ENCODE assay signal across 8 cellular contexts in the genomic region with DNA sequence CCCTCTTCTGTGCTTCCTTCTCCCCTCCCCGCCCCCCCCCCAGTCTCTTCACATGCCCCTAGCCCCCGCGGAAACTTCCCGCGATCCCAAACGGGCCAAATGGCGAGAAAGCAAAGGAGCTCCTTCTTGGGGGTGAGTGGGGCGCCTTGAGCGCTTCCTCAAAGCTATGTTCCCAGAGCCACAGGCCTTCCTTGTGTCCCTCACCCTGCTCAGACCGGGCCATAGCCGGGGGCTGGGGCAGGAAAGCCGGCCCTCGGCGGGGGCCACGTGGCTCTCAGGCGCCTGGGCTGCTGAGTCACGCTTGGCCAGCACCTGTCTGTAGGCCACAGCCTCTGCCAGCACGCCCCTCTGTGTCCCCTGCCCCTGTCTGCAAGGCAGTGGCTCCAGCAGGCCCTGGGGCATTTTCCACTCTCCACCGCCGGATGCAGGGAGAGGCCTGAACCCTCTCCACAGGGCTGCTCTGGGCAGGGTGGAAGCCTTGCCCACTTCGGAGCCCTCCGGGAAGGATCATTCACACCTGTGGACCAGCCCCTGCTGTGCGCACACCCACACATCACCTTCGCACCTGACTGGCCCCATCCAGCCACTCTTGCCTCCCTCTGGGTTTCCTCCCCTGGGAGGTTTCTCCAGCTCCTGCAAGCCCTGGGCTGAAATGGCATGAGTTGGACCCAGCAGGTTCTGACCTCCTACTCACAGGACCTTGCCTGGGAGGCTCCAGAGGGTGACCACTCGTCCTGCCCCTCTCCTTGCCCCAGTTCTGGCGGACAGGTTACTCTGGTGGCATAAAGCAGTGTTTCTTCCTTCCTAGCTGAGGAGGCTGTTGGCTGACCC. TPM values are rescaled to one million over a fixed set of nuclear protein-coding genes. Genes with fewer than 3 reads are reported as not detected.
DNase-seq lines count a peak whose midpoint lies in the region; ATAC-seq and TF ChIP-seq lines count a peak whose summit lies in the region.

No MANE protein-coding gene starts in this region.

- H3K9ac ChIP-seq in duodenal mucosa (ENCODE audit: low read depth in 1 of 2, low read length in 2 of 2) = peak overlapping the region; percentile 93 to 98

- TF ChIP-seq CTCF in lung (IDR thresholded peaks at IDR 0.05; ENCODE audit: control extremely low read depth, extremely low read depth) = no peak

- H3K9me3 ChIP-seq in duodenal mucosa (ENCODE audit: control insufficient read depth in 1 of 2, low read length in 2 of 2) = no peaks in the 10 kb centered on the region
- H3K9me3 ChIP-seq in lung (ENCODE audit: control insufficient read depth in 2 of 2, insufficient read depth in 1 of 2, low read length in 1 of 2) = no peaks in the 10 kb centered on the region

- DNase-seq in NCI-H2227 (lab: John Stamatoyannopoulos, UW; ENCODE audit: unreplicated experiment) (peak; percentile 30), NCI-H2227 treated with DMSO at 0.1 percent for 48 hours (lab: John Stamatoyannopoulos, UW) (no peak), HPDE6-E6E7 (ENCODE audit: extremely low spot score) (peak; percentile 52), T1000 (lab: John Stamatoyannopoulos, UW) (peak; percentile 51), lung (ENCODE audit: low spot score) (peak; percentile 67)
- DNase-seq in stimulated activated naive B cell treated with anti-CD40 and anti-IgM and Interleukin-4, amounts not matched to agents 10 μg/mL and 1 μg/mL and 100 μg/mL, for 72 hours = peak; percentile 62

- peaks cover 28 to 38% of the 10 kb centered on the region in 2 donors for H3K36me3 Mint-ChIP-seq in stimulated activated naive B cell treated with anti-CD40 and anti-IgM and Interleukin-4, amounts not matched to agents 10 μg/mL and 1 μg/mL and 100 μg/mL, for 72 hours

- H3K27ac ChIP-seq in duodenal mucosa (ENCODE audit: low read depth, low read length) (peak overlapping the region; percentile 99), lung (ENCODE audit: low read depth in 1 of 2, low read length in 1 of 2) (peak overlapping the region; percentile 91 to 95)

- H3K27me3 ChIP-seq in duodenal mucosa (ENCODE audit: control insufficient read depth in 1 of 2, insufficient read depth in 2 of 2, low read length in 2 of 2) (no peaks in the 10 kb centered on the region), lung (ENCODE audit: control insufficient read depth, insufficient read depth) (no peaks in the 10 kb centered on the region)

- H3K4me1 ChIP-seq in duodenal mucosa (ENCODE audit: control insufficient read depth in 1 of 2, insufficient read depth in 2 of 2, low read length in 2 of 2) = peaks cover 41 to 59% of the 10 kb centered on the region in 2 donors
- peaks cover 5 to 44% of the 10 kb centered on the region in 2 donors for H3K4me1 ChIP-seq in lung (ENCODE audit: control insufficient read depth in 2 of 2, insufficient read depth in 2 of 2, low read length in 2 of 2)

- ATAC-seq in lung (ENCODE audit: insufficient read depth, low FRiP score) (peak; percentile 11), HG03095 (IDR thresholded peaks at IDR 0.05; ENCODE audit: unreplicated experiment) (no peak)
- peak; percentile 22 to 25 for ATAC-seq in stimulated activated naive B cell treated with anti-CD40 and anti-IgM and Interleukin-4, amounts not matched to agents 10 μg/mL and 1 μg/mL and 100 μg/mL, for 72 hours (replicated peaks)

- H3K4me3 Mint-ChIP-seq in stimulated activated naive B cell treated with anti-CD40 and anti-IgM and Interleukin-4, amounts not matched to agents 10 μg/mL and 1 μg/mL and 100 μg/mL, for 72 hours = peak overlapping the region; percentile 86 to 92

- H3K36me3 ChIP-seq in duodenal mucosa (ENCODE audit: control insufficient read depth in 1 of 2, insufficient read depth in 2 of 2, low read length in 2 of 2) = peaks cover 21 to 22% of the 10 kb centered on the region in 2 donors
- peaks cover 0 to 26% of the 10 kb centered on the region in 2 donors for H3K36me3 ChIP-seq in lung (ENCODE audit: control insufficient read depth in 2 of 2, insufficient read depth in 2 of 2, low read length in 2 of 2)

- peaks cover 42 to 78% of the 10 kb centered on the region in 2 donors for H3K4me1 Mint-ChIP-seq in stimulated activated naive B cell treated with anti-CD40 and anti-IgM and Interleukin-4, amounts not matched to agents 10 μg/mL and 1 μg/mL and 100 μg/mL, for 72 hours

- WGBS in lung, 2 donors = 17 to 33% methylated on average over 20 to 26 of the region's 26 CpGs

- no peaks in the 10 kb centered on the region for H3K27me3 Mint-ChIP-seq in stimulated activated naive B cell treated with anti-CD40 and anti-IgM and Interleukin-4, amounts not matched to agents 10 μg/mL and 1 μg/mL and 100 μg/mL, for 72 hours

- peak overlapping the region; percentile 98 for H3K27ac Mint-ChIP-seq in stimulated activated naive B cell treated with anti-CD40 and anti-IgM and Interleukin-4, amounts not matched to agents 10 μg/mL and 1 μg/mL and 100 μg/mL, for 72 hours

- H3K4me3 ChIP-seq in duodenal mucosa (ENCODE audit: low read depth in 1 of 2, low read length in 2 of 2) (peak overlapping the region; percentile 74 to 88), lung (peak overlapping the region; percentile 8)

- no peaks in the 10 kb centered on the region for H3K9me3 Mint-ChIP-seq in stimulated activated naive B cell treated with anti-CD40 and anti-IgM and Interleukin-4, amounts not matched to agents 10 μg/mL and 1 μg/mL and 100 μg/mL, for 72 hours

RNA-seq across cellular contexts. Expression of a gene that starts 1.2 kb away (rescaled TPM):
- 100 to 1,000 TPM; 350 to 568 TPM for total RNA-seq in lung
- polyA plus RNA-seq in lung = 100 to 1,000 TPM; 298 to 394 TPM

RNA-seq across cellular contexts. Expression of a gene that starts 12.8 kb away (rescaled TPM):
- total RNA-seq in lung = 100 to 1,000 TPM in 1 of 2 donors, 10 to 100 TPM in 1; 73.2 to 154 TPM
- polyA plus RNA-seq in lung = 10 to 100 TPM; 65.0 to 91.7 TPM

RNA-seq across cellular contexts. Expression of a gene that starts 25.7 kb away (rescaled TPM):
- 10 to 100 TPM in 1 of 2 donors, 1 to 10 TPM in 1; 4.0 to 25.3 TPM for total RNA-seq in lung
- polyA plus RNA-seq in lung = 10 to 100 TPM in 1 of 2 donors, 1 to 10 TPM in 1; 4.3 to 12.3 TPM

RNA-seq across cellular contexts. Expression of a gene that starts 39.1 kb away (rescaled TPM):
- 10 to 100 TPM; 29.5 to 51.0 TPM for total RNA-seq in lung
- 10 to 100 TPM; 15.4 to 41.2 TPM for polyA plus RNA-seq in lung
